30 cellular contexts compared by ENCODE assay signal in genomic region chr11:102413497-102413896, GRCh38. TPM values are rescaled to one million over a fixed set of nuclear protein-coding genes. Genes with fewer than 3 reads are reported as not detected.
DNase-seq lines count a peak whose midpoint lies in the region; ATAC-seq and TF ChIP-seq lines count a peak whose summit lies in the region.
"Had no signal": no experiment of that assay in that cellular context is flagged by ENCODE, and none has a peak within 500 bp of the region (broad histone marks: within the 10 kb centered on the region; RNA-seq: fewer than 3 reads in every experiment).

No MANE protein-coding gene starts in this region.

- peaks cover 4% of the 10 kb centered on the region; the same call in 1 of the 2 replicates for H3K36me3 ChIP-seq in PC-3 (ENCODE audit: low read depth, low read length)
- H3K36me3 ChIP-seq: breast epithelium, gastroesophageal sphincter, SJSA1 had no signal

- no peak for ATAC-seq in stimulated activated naive CD8-positive, alpha-beta T cell treated with anti-CD3 and anti-CD28 coated beads, Interleukin-15, Interleukin-2, amounts not matched to agents 100 U/mL and 50 U/mL, for 24 hours
- ATAC-seq in activated naive CD8-positive, alpha-beta T cell treated with anti-CD3 and anti-CD28 coated beads, Interleukin-2, amount 10 ng/mL, durations not matched to agents 7 days and 5 days (ENCODE audit: low read depth): peak; percentile 29
- ATAC-seq in stimulated activated naive CD8-positive, alpha-beta T cell treated with anti-CD3 and anti-CD28 coated beads, Interleukin-15, amount 100 ng/mL, for 72 hours: peak; percentile 26
- ATAC-seq in PC-3: no peak
- ATAC-seq: gastroesophageal sphincter; left colon; stimulated activated naive B cell treated with anti-CD40 and anti-IgM and Interleukin-4, amounts not matched to agents 10 μg/mL and 1 μg/mL and 100 μg/mL, for 72 hours had no signal

- peaks cover 21% of the 10 kb centered on the region for H3K9me3 Mint-ChIP-seq in T-helper 2 cell treated with Interferon-gamma antibody and Interleukin-4, amounts not matched to agents 5 μg/mL and 100 μg/mL, for 36 hours
- H3K9me3 Mint-ChIP-seq in stimulated activated naive CD8-positive, alpha-beta T cell treated with anti-CD3 and anti-CD28 coated beads, Interleukin-15, Interleukin-2, amounts not matched to agents 100 ng/mL and 50 ng/mL, for 24 hours: no peaks in the 10 kb centered on the region
- no peaks in the 10 kb centered on the region for H3K9me3 Mint-ChIP-seq in activated naive CD8-positive, alpha-beta T cell treated with anti-CD3 and anti-CD28 coated beads, Interleukin-2, amount 10 ng/mL, durations not matched to agents 7 days and 5 days
- peaks cover 0 to 14% of the 10 kb centered on the region in 2 donors for H3K9me3 Mint-ChIP-seq in stimulated activated naive CD8-positive, alpha-beta T cell treated with anti-CD3 and anti-CD28 coated beads, Interleukin-15, amount 100 ng/mL, for 72 hours

- POLR2A ChIA-PET in activated naive CD8-positive, alpha-beta T cell treated with anti-CD3 and anti-CD28 coated beads, Interleukin-2, amount 10 ng/mL, durations not matched to agents 7 days and 5 days (lab: Charles Lee): interaction anchor here (1.3 kb wide), 1 partner anchor 11 kb away, joined by 4 read pairs; no protein-coding TSS in a partner anchor
- POLR2A ChIA-PET in PC-3 (lab: Charles Lee; ENCODE audit: unreplicated experiment): no interaction called here

- peak overlapping the region; percentile 69 for H3K4me3 Mint-ChIP-seq in T-helper 2 cell treated with Interferon-gamma antibody and Interleukin-4, amounts not matched to agents 5 μg/mL and 100 μg/mL, for 36 hours
- H3K4me3 Mint-ChIP-seq in stimulated activated naive CD8-positive, alpha-beta T cell treated with anti-CD3 and anti-CD28 coated beads, Interleukin-15, Interleukin-2, amounts not matched to agents 100 ng/mL and 50 ng/mL, for 24 hours: peak overlapping the region; percentile 8
- peak overlapping the region; percentile 60 for H3K4me3 Mint-ChIP-seq in activated naive CD8-positive, alpha-beta T cell treated with anti-CD3 and anti-CD28 coated beads, Interleukin-2, amount 10 ng/mL, durations not matched to agents 7 days and 5 days
- peak overlapping the region; percentile 71 to 79 for H3K4me3 Mint-ChIP-seq in stimulated activated naive CD8-positive, alpha-beta T cell treated with anti-CD3 and anti-CD28 coated beads, Interleukin-15, amount 100 ng/mL, for 72 hours
- H3K4me3 Mint-ChIP-seq: activated B cell treated with CpG ODN at 0.5 μM for 24 hours, neural crest cell had no signal

- intact Hi-C loops in PC-3 (cut with micrococcal nuclease): no loop called here

- H3K4me1 Mint-ChIP-seq in T-helper 2 cell treated with Interferon-gamma antibody and Interleukin-4, amounts not matched to agents 5 μg/mL and 100 μg/mL, for 36 hours (ENCODE audit: low read depth): peaks cover 60% of the 10 kb centered on the region
- peaks cover 89% of the 10 kb centered on the region for H3K4me1 Mint-ChIP-seq in stimulated activated naive CD8-positive, alpha-beta T cell treated with anti-CD3 and anti-CD28 coated beads, Interleukin-15, Interleukin-2, amounts not matched to agents 100 ng/mL and 50 ng/mL, for 24 hours (ENCODE audit: low read depth)
- peaks cover 66% of the 10 kb centered on the region for H3K4me1 Mint-ChIP-seq in activated naive CD8-positive, alpha-beta T cell treated with anti-CD3 and anti-CD28 coated beads, Interleukin-2, amount 10 ng/mL, durations not matched to agents 7 days and 5 days
- H3K4me1 Mint-ChIP-seq in stimulated activated naive CD8-positive, alpha-beta T cell treated with anti-CD3 and anti-CD28 coated beads, Interleukin-15, amount 100 ng/mL, for 72 hours: peaks cover 90% of the 10 kb centered on the region

- no peaks in the 10 kb centered on the region for H3K9me3 ChIP-seq in PC-3 (ENCODE audit: low read length)
- H3K9me3 ChIP-seq: SJSA1, testis had no signal

- H3K27me3 ChIP-seq in PC-3 (ENCODE audit: low read length): no peaks in the 10 kb centered on the region
- H3K27me3 ChIP-seq: breast epithelium, gastroesophageal sphincter, hepatocyte, SJSA1, testis had no signal

- no peak overlapping the region for H3K27ac ChIP-seq in PC-3 (ENCODE audit: low read length)
- H3K27ac ChIP-seq: 22Rv1, breast epithelium, gastroesophageal sphincter, GM23248, hepatocyte, parathyroid adenoma, RWPE1, SJSA1, testis had no signal

- no peak for TF ChIP-seq CTCF in PC-3 (conservative IDR thresholded peaks at IDR 0.05; ENCODE audit: low read depth, low read length)

- H3K27ac Mint-ChIP-seq in T-helper 2 cell treated with Interferon-gamma antibody and Interleukin-4, amounts not matched to agents 5 μg/mL and 100 μg/mL, for 36 hours: no peak overlapping the region
- H3K27ac Mint-ChIP-seq in stimulated activated naive CD8-positive, alpha-beta T cell treated with anti-CD3 and anti-CD28 coated beads, Interleukin-15, Interleukin-2, amounts not matched to agents 100 ng/mL and 50 ng/mL, for 24 hours: peak overlapping the region; percentile 49
- no peak overlapping the region for H3K27ac Mint-ChIP-seq in activated naive CD8-positive, alpha-beta T cell treated with anti-CD3 and anti-CD28 coated beads, Interleukin-2, amount 10 ng/mL, durations not matched to agents 7 days and 5 days
- peak overlapping the region; percentile 49 to 87 for H3K27ac Mint-ChIP-seq in stimulated activated naive CD8-positive, alpha-beta T cell treated with anti-CD3 and anti-CD28 coated beads, Interleukin-15, amount 100 ng/mL, for 72 hours
- H3K27ac Mint-ChIP-seq: activated B cell treated with CpG ODN at 0.5 μM for 24 hours, IgD-negative memory B cell had no signal

- CTCF ChIA-PET in PC-3 (lab: Charles Lee): no interaction called here

- H3K27me3 Mint-ChIP-seq in T-helper 2 cell treated with Interferon-gamma antibody and Interleukin-4, amounts not matched to agents 5 μg/mL and 100 μg/mL, for 36 hours (ENCODE audit: low read depth): no peaks in the 10 kb centered on the region
- H3K27me3 Mint-ChIP-seq in stimulated activated naive CD8-positive, alpha-beta T cell treated with anti-CD3 and anti-CD28 coated beads, Interleukin-15, Interleukin-2, amounts not matched to agents 100 ng/mL and 50 ng/mL, for 24 hours: no peaks in the 10 kb centered on the region
- no peaks in the 10 kb centered on the region for H3K27me3 Mint-ChIP-seq in activated naive CD8-positive, alpha-beta T cell treated with anti-CD3 and anti-CD28 coated beads, Interleukin-2, amount 10 ng/mL, durations not matched to agents 7 days and 5 days
- no peaks in the 10 kb centered on the region for H3K27me3 Mint-ChIP-seq in stimulated activated naive CD8-positive, alpha-beta T cell treated with anti-CD3 and anti-CD28 coated beads, Interleukin-15, amount 100 ng/mL, for 72 hours
- H3K27me3 Mint-ChIP-seq: activated B cell treated with CpG ODN at 0.5 μM for 24 hours; IgD-negative memory B cell; stimulated activated naive B cell treated with anti-CD40 and anti-IgM and Interleukin-4, amounts not matched to agents 10 μg/mL and 1 μg/mL and 100 μg/mL, for 72 hours had no signal

- no peaks in the 10 kb centered on the region for H3F3A ChIP-seq in PC-3 (ENCODE audit: low read length, unreplicated experiment)

- BruUV-seq in PC-3 (replicated peaks; lab: Mats Ljungman, UMichigan): no TSS peak

- H3K4me1 ChIP-seq in PC-3 (ENCODE audit: insufficient read depth, low read length): no peaks in the 10 kb centered on the region
- H3K4me1 ChIP-seq: breast epithelium, parathyroid adenoma, testis had no signal

- no peak overlapping the region for H3K9ac ChIP-seq in PC-3 (ENCODE audit: low read length)
- H3K9ac ChIP-seq: GM23248, parathyroid adenoma had no signal

- no peak overlapping the region for H3K4me2 ChIP-seq in PC-3 (ENCODE audit: low read length)
- H3K4me2 ChIP-seq: hepatocyte had no signal

- peaks cover 21% of the 10 kb centered on the region for H4K20me1 ChIP-seq in PC-3 (ENCODE audit: low read length)

- H2AFZ ChIP-seq in PC-3 (ENCODE audit: low read length): no peak overlapping the region
- H2AFZ ChIP-seq: GM23248, hepatocyte, parathyroid adenoma had no signal

- peaks cover 91% of the 10 kb centered on the region for H3K79me2 ChIP-seq in PC-3 (ENCODE audit: low read length)
- H3K79me2 ChIP-seq: parathyroid adenoma had no signal

- DNase-seq in T-helper 2 cell treated with Interferon-gamma antibody and Interleukin-4, amounts not matched to agents 5 μg/mL and 100 μg/mL, for 36 hours (ENCODE audit: low spot score): no peak
- DNase-seq in T-helper 2 cell (no peak), NCI-H2196 treated with DMSO at 0.1 percent for 48 hours (lab: John Stamatoyannopoulos, UW; ENCODE audit: unreplicated experiment) (no peak), PC-3 (no peak)
- no peak for DNase-seq in stimulated activated naive CD8-positive, alpha-beta T cell treated with anti-CD3 and anti-CD28 coated beads, Interleukin-15, Interleukin-2, amounts not matched to agents 100 U/mL and 50 U/mL, for 24 hours
- DNase-seq in activated naive CD8-positive, alpha-beta T cell treated with anti-CD3 and anti-CD28 coated beads, Interleukin-2, amount 10 ng/mL, durations not matched to agents 7 days and 5 days: no peak
- no peak for DNase-seq in stimulated activated naive CD8-positive, alpha-beta T cell treated with anti-CD3 and anti-CD28 coated beads, Interleukin-15, amount 100 ng/mL, for 72 hours
- DNase-seq: activated B cell treated with CpG ODN at 0.5 μM for 24 hours; activated CD8-positive, alpha-beta memory T cell treated with anti-CD3 and anti-CD28 coated beads, Interleukin-2, amount 50 U/mL, for 4 hours; activated effector memory CD4-positive, alpha-beta T cell treated with anti-CD3 and anti-CD28 coated beads, Interleukin-2, amount 50 U/mL, for 16 hours; C1 segment of cervical spinal cord; GM23248; left colon; mammary epithelial cell; NCI-H1048; NCI-H446 treated with DMSO at 0.1 percent for 48 hours; NCI-H82; small intestine; stimulated activated naive B cell treated with anti-CD40 and anti-IgM and Interleukin-4, amounts not matched to agents 10 μg/mL and 1 μg/mL and 100 μg/mL, for 72 hours; testis had no signal

- H3K9me2 ChIP-seq in PC-3 (replicated peaks; ENCODE audit: low read length): no peaks in the 10 kb centered on the region

- H3K4me3 ChIP-seq in PC-3 (ENCODE audit: low read length): no peak overlapping the region
- H3K4me3 ChIP-seq: breast epithelium, gastroesophageal sphincter, GM23248, hepatocyte, SJSA1, testis had no signal

- peaks cover 59% of the 10 kb centered on the region for H3K36me3 Mint-ChIP-seq in T-helper 2 cell treated with Interferon-gamma antibody and Interleukin-4, amounts not matched to agents 5 μg/mL and 100 μg/mL, for 36 hours (ENCODE audit: low read depth)
- H3K36me3 Mint-ChIP-seq in stimulated activated naive CD8-positive, alpha-beta T cell treated with anti-CD3 and anti-CD28 coated beads, Interleukin-15, Interleukin-2, amounts not matched to agents 100 ng/mL and 50 ng/mL, for 24 hours (ENCODE audit: low read depth): peaks cover 48% of the 10 kb centered on the region
- peaks cover 53% of the 10 kb centered on the region for H3K36me3 Mint-ChIP-seq in activated naive CD8-positive, alpha-beta T cell treated with anti-CD3 and anti-CD28 coated beads, Interleukin-2, amount 10 ng/mL, durations not matched to agents 7 days and 5 days

RNA-seq across cellular contexts. Expression of gene TMEM123, which starts 39.1 kb away (rescaled TPM):
- 100 to 1,000 TPM; 490 to 493 TPM for total RNA-seq in activated naive CD8-positive, alpha-beta T cell treated with anti-CD3 and anti-CD28 coated beads, Interleukin-2, amount 10 ng/mL, durations not matched to agents 7 days and 5 days
- total RNA-seq in PC-3 (2014; rRNA removed): 136 and 163 TPM in 2 replicates

Comparison
In these comparisons a context has a peak if more than half of its experiments do, and no peak if none do; other contexts are left out.
1. ATAC-seq: peak in activated naive CD8-positive, alpha-beta T cell treated with anti-CD3 and anti-CD28 coated beads, Interleukin-2, amount 10 ng/mL, durations not matched to agents 7 days and 5 days (single experiment) and stimulated activated naive CD8-positive, alpha-beta T cell treated with anti-CD3 and anti-CD28 coated beads, Interleukin-15, amount 100 ng/mL, for 72 hours (single experiment); none in stimulated activated naive CD8-positive, alpha-beta T cell treated with anti-CD3 and anti-CD28 coated beads, Interleukin-15, Interleukin-2, amounts not matched to agents 100 U/mL and 50 U/mL, for 24 hours (single experiment) and PC-3 (single experiment).
2. H3K27ac Mint-ChIP-seq: peak in stimulated activated naive CD8-positive, alpha-beta T cell treated with anti-CD3 and anti-CD28 coated beads, Interleukin-15, Interleukin-2, amounts not matched to agents 100 ng/mL and 50 ng/mL, for 24 hours (single experiment) and stimulated activated naive CD8-positive, alpha-beta T cell treated with anti-CD3 and anti-CD28 coated beads, Interleukin-15, amount 100 ng/mL, for 72 hours (2 of 2); none in T-helper 2 cell treated with Interferon-gamma antibody and Interleukin-4, amounts not matched to agents 5 μg/mL and 100 μg/mL, for 36 hours (single experiment) and activated naive CD8-positive, alpha-beta T cell treated with anti-CD3 and anti-CD28 coated beads, Interleukin-2, amount 10 ng/mL, durations not matched to agents 7 days and 5 days (single experiment).
3. H3K4me3 Mint-ChIP-seq: peak in every context shown above with its lines; median percentile 75 in stimulated activated naive CD8-positive, alpha-beta T cell treated with anti-CD3 and anti-CD28 coated beads, Interleukin-15, amount 100 ng/mL, for 72 hours; 69 in T-helper 2 cell treated with Interferon-gamma antibody and Interleukin-4, amounts not matched to agents 5 μg/mL and 100 μg/mL, for 36 hours; 60 in activated naive CD8-positive, alpha-beta T cell treated with anti-CD3 and anti-CD28 coated beads, Interleukin-2, amount 10 ng/mL, durations not matched to agents 7 days and 5 days; 8 in stimulated activated naive CD8-positive, alpha-beta T cell treated with anti-CD3 and anti-CD28 coated beads, Interleukin-15, Interleukin-2, amounts not matched to agents 100 ng/mL and 50 ng/mL, for 24 hours.